18 cellular contexts compared by ENCODE assay signal in the genomic region with DNA sequence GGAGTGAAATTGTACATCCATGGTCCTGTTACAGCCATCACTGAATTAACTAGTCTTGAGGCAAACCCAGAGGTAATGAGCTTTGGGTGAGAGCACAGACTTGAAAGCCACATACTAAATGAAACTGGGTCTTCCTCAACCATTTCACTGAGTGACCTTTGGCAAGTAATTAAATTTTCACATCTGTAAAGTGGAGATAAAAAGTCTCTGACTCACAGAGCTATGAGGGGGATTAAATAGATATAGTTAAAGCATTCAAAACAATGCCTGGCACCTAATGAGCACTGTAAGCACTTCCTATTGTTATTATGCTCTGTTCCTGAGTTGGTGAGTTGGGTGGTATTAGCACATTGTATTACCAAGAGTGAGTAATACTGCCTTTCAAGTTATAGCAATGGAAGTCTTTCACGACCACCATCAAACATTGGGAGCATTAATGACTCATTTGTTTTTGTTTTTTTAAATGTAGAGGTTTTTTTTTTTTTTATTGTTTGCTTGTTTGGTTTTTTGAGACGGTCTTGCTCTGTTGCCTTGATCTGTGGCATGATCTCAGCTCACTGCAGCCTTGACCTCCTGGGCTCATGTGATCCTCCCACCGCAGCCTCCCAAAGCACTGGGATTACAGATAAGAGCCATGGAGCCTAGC. TPM values are rescaled to one million over a fixed set of nuclear protein-coding genes. Genes with fewer than 3 reads are reported as not detected.
DNase-seq lines count a peak whose midpoint lies in the region; ATAC-seq, FAIRE-seq and TF ChIP-seq lines count a peak whose summit lies in the region.
"Had no signal": no experiment of that assay in that cellular context is flagged by ENCODE, and none has a peak within 500 bp of the region (broad histone marks: within the 10 kb centered on the region; RNA-seq: fewer than 3 reads in every experiment).

No MANE protein-coding gene starts in this region.

- no peak overlapping the region for H3K4me3 ChIP-seq in lung
- H3K4me3 ChIP-seq: thyroid gland had no signal

- no peaks in the 10 kb centered on the region for H3K9me3 ChIP-seq in lung (ENCODE audit: control insufficient read depth in 2 of 2, insufficient read depth in 1 of 2, low read length in 1 of 2)
- H3K9me3 ChIP-seq: thyroid gland had no signal

- ATAC-seq in lung (ENCODE audit: insufficient read depth, low FRiP score) (peak; percentile 72), GM18858 (IDR thresholded peaks at IDR 0.05; ENCODE audit: unreplicated experiment) (no peak)
- ATAC-seq: natural killer cell treated with Interleukin-12 subunit alpha and Interleukin-12 subunit beta and Interleukin-15 and Interleukin-18, amount 100 ng/mL, for 72 hours had no signal

- no peak overlapping the region for H3K27ac ChIP-seq in lung (ENCODE audit: low read depth in 1 of 2, low read length in 1 of 2)
- H3K27ac ChIP-seq: C4-2B, thyroid gland had no signal

- TF ChIP-seq CTCF in lung (IDR thresholded peaks at IDR 0.05; ENCODE audit: control extremely low read depth, extremely low read depth): no peak

- no peaks in the 10 kb centered on the region for H3K36me3 ChIP-seq in lung (ENCODE audit: control insufficient read depth in 2 of 2, insufficient read depth in 2 of 2, low read length in 2 of 2)
- H3K36me3 ChIP-seq: thyroid gland had no signal

- 62 to 70% methylated on average over 3 of the region's 3 CpGs for WGBS in lung, 2 donors

- FAIRE-seq in GM19239 (lab: Jason Lieb, UNC): peak; percentile 54

- H3K4me1 ChIP-seq in lung (ENCODE audit: control insufficient read depth in 2 of 2, insufficient read depth in 2 of 2, low read length in 2 of 2): no peaks in the 10 kb centered on the region
- H3K4me1 ChIP-seq: thyroid gland had no signal

- H3K27me3 ChIP-seq in lung (ENCODE audit: control insufficient read depth, insufficient read depth): no peaks in the 10 kb centered on the region
- H3K27me3 ChIP-seq: thyroid gland had no signal

- no peak for DNase-seq in GM19239 (ENCODE audit: insufficient read length, low spot score)
- peak; percentile 41 for DNase-seq in LoVo (ENCODE audit: low spot score)
- peak; percentile 94 for DNase-seq in dermis blood vessel endothelial cell
- DNase-seq in lung (ENCODE audit: low spot score): no peak
- no peak for DNase-seq in DMS79 (lab: John Stamatoyannopoulos, UW)
- DNase-seq in NCI-H446 (lab: John Stamatoyannopoulos, UW): no peak
- DNase-seq: activated CD4-positive, CD25-positive, alpha-beta regulatory T cell treated with anti-CD3 and anti-CD28 coated beads, Interleukin-2, amount 50 U/mL, for 72 hours; activated T-cell treated with anti-CD3 and anti-CD28 coated beads for 4 hours; central memory CD4-positive, alpha-beta T cell; DMS79 treated with DMSO at 0.1 percent for 48 hours; NCI-H1092; retina; stimulated activated CD4-positive, alpha-beta T cell treated with anti-CD3 and anti-CD28 coated beads, Interleukin-4, amount 100 ng/mL, for 1 hour; SW 1271; thyroid gland had no signal

RNA-seq across cellular contexts. Expression of a gene that starts 12.5 kb away (rescaled TPM):
- total RNA-seq in dermis blood vessel endothelial cell: 56.4 and 62.3 TPM in 2 replicates
- 10 to 100 TPM; 27.1 to 86.8 TPM for total RNA-seq in lung
- polyA plus RNA-seq in lung: 10 to 100 TPM; 10.6 to 10.8 TPM

RNA-seq across cellular contexts. Expression of a gene that starts 13.2 kb away (rescaled TPM):
- 6.8 TPM in 2 replicates for total RNA-seq in dermis blood vessel endothelial cell
- total RNA-seq in lung: 10 to 100 TPM in 1 of 2 donors, 1 to 10 TPM in 1; 7.1 to 10.7 TPM
- 1 to 10 TPM; 5.4 to 7.5 TPM for polyA plus RNA-seq in lung

Comparison
In these comparisons a context has a peak if more than half of its experiments do, and no peak if none do; other contexts are left out.
1. DNase-seq: peak in LoVo (single experiment) and dermis blood vessel endothelial cell (single experiment); none in GM19239 (single experiment), lung (single experiment), DMS79 (single experiment) and NCI-H446 (0 of 2).